In genomic region chr10:14889318-14889717, GRCh38 we compare ENCODE assay signal across 12 cellular contexts. TPM values are rescaled to one million over a fixed set of nuclear protein-coding genes. Genes with fewer than 3 reads are reported as not detected.
DNase-seq lines count a peak whose midpoint lies in the region; ATAC-seq, FAIRE-seq and TF ChIP-seq lines count a peak whose summit lies in the region.
"Had no signal": no experiment of that assay in that cellular context is flagged by ENCODE, and none has a peak within 500 bp of the region (broad histone marks: within the 10 kb centered on the region; RNA-seq: fewer than 3 reads in every experiment).

No MANE protein-coding gene starts in this region.

- H3K36me3 ChIP-seq in brain microvascular endothelial cell (replicated peaks) (no peaks in the 10 kb centered on the region), kidney (ENCODE audit: control insufficient read depth in 1 of 2, insufficient read depth in 2 of 2, low read length in 2 of 2) (no peaks in the 10 kb centered on the region)

- H3K27me3 Mint-ChIP-seq in nephron (ENCODE audit: low read depth) = no peaks in the 10 kb centered on the region
- no peaks in the 10 kb centered on the region for H3K27me3 Mint-ChIP-seq in activated naive CD4-positive, alpha-beta T cell treated with anti-CD3 and anti-CD28 coated beads, Interleukin-2, amount 10 ng/mL, durations not matched to agents 7 days and 5 days

- H3K27me3 ChIP-seq in brain microvascular endothelial cell (replicated peaks) = no peaks in the 10 kb centered on the region

- no peaks in the 10 kb centered on the region for H3K9me3 ChIP-seq in kidney (ENCODE audit: control insufficient read depth in 1 of 2, low read length in 2 of 2)

- H3K4me3 ChIP-seq in brain microvascular endothelial cell (ENCODE audit: low read depth, low read length) (no peak overlapping the region), kidney (ENCODE audit: low read length in 2 of 2) (no peak overlapping the region)

- no peaks in the 10 kb centered on the region for H3K4me1 ChIP-seq in kidney (ENCODE audit: control insufficient read depth in 1 of 2, insufficient read depth in 1 of 2, low read depth in 1 of 2, low read length in 2 of 2)

- TF ChIP-seq CTCF in GM10266 (IDR thresholded peaks at IDR 0.05; ENCODE audit: control insufficient read depth, insufficient read depth, low read depth, missing control alignments) = peak; percentile 13
- TF ChIP-seq CTCF in brain microvascular endothelial cell (IDR thresholded peaks at IDR 0.05; ENCODE audit: low read depth, low read length, missing control alignments) = peak; percentile 50
- peak; percentile 17 to 24 (median 21) for TF ChIP-seq CTCF in nephron (IDR thresholded peaks at IDR 0.05; ENCODE audit: unreplicated experiment in 3 of 3)
- no peak for TF ChIP-seq CTCF in kidney (IDR thresholded peaks at IDR 0.05; ENCODE audit: borderline replicate concordance, extremely low read depth, insufficient read depth)

- no peaks in the 10 kb centered on the region for H3K4me1 Mint-ChIP-seq in nephron
- peaks cover 4% of the 10 kb centered on the region for H3K4me1 Mint-ChIP-seq in activated naive CD4-positive, alpha-beta T cell treated with anti-CD3 and anti-CD28 coated beads, Interleukin-2, amount 10 ng/mL, durations not matched to agents 7 days and 5 days

- FAIRE-seq in kidney (lab: Jason Lieb, UNC) = no peak
- FAIRE-seq: frontal cortex had no signal

- H3K27ac ChIP-seq in brain microvascular endothelial cell (no peak overlapping the region), kidney (ENCODE audit: low read depth in 2 of 2, low read length in 2 of 2) (no peak overlapping the region)

- intact Hi-C loops in kidney (cut with DNase I) = no loop called here

- no peak overlapping the region for H3K4me3 Mint-ChIP-seq in nephron
- no peak overlapping the region for H3K4me3 Mint-ChIP-seq in activated naive CD4-positive, alpha-beta T cell treated with anti-CD3 and anti-CD28 coated beads, Interleukin-2, amount 10 ng/mL, durations not matched to agents 7 days and 5 days

- no peaks in the 10 kb centered on the region for H3K9me3 Mint-ChIP-seq in nephron
- H3K9me3 Mint-ChIP-seq in activated naive CD4-positive, alpha-beta T cell treated with anti-CD3 and anti-CD28 coated beads, Interleukin-2, amount 10 ng/mL, durations not matched to agents 7 days and 5 days = no peaks in the 10 kb centered on the region

- H3K36me3 Mint-ChIP-seq in nephron (ENCODE audit: low read depth) = peaks cover 12% of the 10 kb centered on the region
- H3K36me3 Mint-ChIP-seq in activated naive CD4-positive, alpha-beta T cell treated with anti-CD3 and anti-CD28 coated beads, Interleukin-2, amount 10 ng/mL, durations not matched to agents 7 days and 5 days = peaks cover 6% of the 10 kb centered on the region

- H3K27ac Mint-ChIP-seq in nephron = no peak overlapping the region
- H3K27ac Mint-ChIP-seq in activated naive CD4-positive, alpha-beta T cell treated with anti-CD3 and anti-CD28 coated beads, Interleukin-2, amount 10 ng/mL, durations not matched to agents 7 days and 5 days = no peak overlapping the region

- in situ Hi-C loops in brain microvascular endothelial cell (cut with HindIII; ENCODE audit: low pct_ligation_motif_present, low sequenced_read_pairs) = no loop called here

- DNase-seq in GM10266 (ENCODE audit: extremely low spot score) (peak; percentile 27), NCI-H2227 (lab: John Stamatoyannopoulos, UW; ENCODE audit: unreplicated experiment) (peak; percentile 7), brain microvascular endothelial cell (no peak), kidney (no peak), RPMI8226 (no peak)
- no peak for DNase-seq in activated naive CD4-positive, alpha-beta T cell treated with anti-CD3 and anti-CD28 coated beads, Interleukin-2, amount 10 ng/mL, durations not matched to agents 7 days and 5 days
- DNase-seq: activated gamma-delta T cell, KG1, posterior cingulate gyrus had no signal

- no peak for ATAC-seq in HG03442 (IDR thresholded peaks at IDR 0.05; ENCODE audit: unreplicated experiment)

- no peak overlapping the region for H3K9ac ChIP-seq in kidney (ENCODE audit: low read length in 2 of 2)

- CTCF ChIA-PET in activated naive CD4-positive, alpha-beta T cell treated with anti-CD3 and anti-CD28 coated beads, Interleukin-2, amount 10 ng/mL, durations not matched to agents 7 days and 5 days (lab: Charles Lee) = interaction anchor here (1.9 to 3.0 kb wide), 2 partner anchors 10 to 14 kb away, joined by 11 to 13 read pairs; no protein-coding TSS in a partner anchor

RNA-seq across cellular contexts. Expression of gene SUV39H2, which starts 10.7 kb away (rescaled TPM):
- 5.1 TPM for total RNA-seq in kidney
- 3.8 TPM for polyA plus RNA-seq in kidney (ENCODE audit: insufficient read depth, low read depth, low replicate concordance)

RNA-seq across cellular contexts. Expression of gene HSPA14, which starts 51.2 kb away (rescaled TPM):
- total RNA-seq in kidney = 10.4 TPM
- polyA plus RNA-seq in kidney (ENCODE audit: insufficient read depth, low read depth, low replicate concordance) = 9.7 TPM

RNA-seq across cellular contexts. Expression of gene MSANTD7, which starts 51.2 kb away (rescaled TPM):
- 9.5 TPM for total RNA-seq in kidney
- polyA plus RNA-seq in kidney (ENCODE audit: insufficient read depth, low read depth, low replicate concordance) = 2.8 TPM

RNA-seq across cellular contexts. Expression of gene CDNF, which starts 51.5 kb away (rescaled TPM):
- total RNA-seq in kidney = 2.1 TPM
- 2.3 TPM for polyA plus RNA-seq in kidney (ENCODE audit: insufficient read depth, low read depth, low replicate concordance)

Comparison
In these comparisons a context has a peak if more than half of its experiments do, and no peak if none do; other contexts are left out.
1. DNase-seq: peak in GM10266 (single experiment) and NCI-H2227 (single experiment); none in brain microvascular endothelial cell (single experiment), activated naive CD4-positive, alpha-beta T cell treated with anti-CD3 and anti-CD28 coated beads, Interleukin-2, amount 10 ng/mL, durations not matched to agents 7 days and 5 days (single experiment), kidney (single experiment) and RPMI8226 (single experiment).